In genomic region chrX:28847423-28847822, GRCh38 we compare ENCODE assay signal across 14 cellular contexts.
DNase-seq lines count a peak whose midpoint lies in the region; ATAC-seq, FAIRE-seq and TF ChIP-seq lines count a peak whose summit lies in the region.
"Had no signal": no experiment of that assay in that cellular context is flagged by ENCODE, and none has a peak within 500 bp of the region (broad histone marks: within the 10 kb centered on the region; RNA-seq: fewer than 3 reads in every experiment).

No MANE protein-coding gene starts in this region.

- no peaks in the 10 kb centered on the region for H3K27me3 ChIP-seq in trophoblast cell (ENCODE audit: insufficient read depth, low read length)

- H3K4me2 ChIP-seq in trophoblast cell (ENCODE audit: low read length), result no peak overlapping the region

- H3K27ac Mint-ChIP-seq in WTC11 (peak overlapping the region; percentile 20; the same call in 1 of the 2 replicates), neural crest cell (ENCODE audit: unreplicated experiment) (no peak overlapping the region)
- no peak overlapping the region for H3K27ac Mint-ChIP-seq in activated CD8-positive, alpha-beta T cell treated with anti-CD3 and anti-CD28 coated beads for 36 hours
- H3K27ac Mint-ChIP-seq: dendritic cell treated with granulocyte-macrophage colony-stimulating factor and Interleukin-4, amounts not matched to agents 40 ng/mL and 50 ng/mL, for 4 days; T-helper 2 cell treated with Interferon-gamma antibody and Interleukin-4, amounts not matched to agents 5 μg/mL and 100 μg/mL, for 36 hours had no signal

- H2AK5ac ChIP-seq in trophoblast cell (ENCODE audit: low read length), result no peak overlapping the region

- H3K36me3 Mint-ChIP-seq in WTC11 (no peaks in the 10 kb centered on the region), neural crest cell (ENCODE audit: low read depth) (no peaks in the 10 kb centered on the region)
- H3K36me3 Mint-ChIP-seq in activated CD8-positive, alpha-beta T cell treated with anti-CD3 and anti-CD28 coated beads for 36 hours (ENCODE audit: low read depth), result no peaks in the 10 kb centered on the region

- H3K27me3 Mint-ChIP-seq in WTC11 (ENCODE audit: low read depth) (no peaks in the 10 kb centered on the region), neural crest cell (ENCODE audit: low read depth) (no peaks in the 10 kb centered on the region)
- H3K27me3 Mint-ChIP-seq in activated CD8-positive, alpha-beta T cell treated with anti-CD3 and anti-CD28 coated beads for 36 hours, result no peaks in the 10 kb centered on the region
- H3K27me3 Mint-ChIP-seq: dendritic cell treated with granulocyte-macrophage colony-stimulating factor and Interleukin-4, amounts not matched to agents 40 ng/mL and 50 ng/mL, for 4 days had no signal

- TF ChIP-seq CTCF in WTC11 (IDR thresholded peaks at IDR 0.05), result no peak
- TF ChIP-seq CTCF in neural crest cell (conservative IDR thresholded peaks at IDR 0.05), result no peak
- TF ChIP-seq CTCF in activated CD8-positive, alpha-beta T cell treated with anti-CD3 and anti-CD28 coated beads for 36 hours (IDR thresholded peaks at IDR 0.05), result no peak

- DNase-seq in Caki2 (ENCODE audit: low read depth) (peak; percentile 36), WTC11 (ENCODE audit: low spot score) (peak; percentile 11), frontal cortex (ENCODE audit: low spot score in 2 of 2) (peak; percentile 1 to 3), neural crest cell (ENCODE audit: low read depth, low spot score) (peak; percentile 14), retina (no peak), trophoblast cell (no peak)
- no peak for DNase-seq in activated CD8-positive, alpha-beta T cell treated with anti-CD3 and anti-CD28 coated beads for 36 hours
- DNase-seq: activated CD8-positive, alpha-beta memory T cell treated with anti-CD3 and anti-CD28 coated beads for 24 hours; activated naive CD4-positive, alpha-beta T cell treated with Interleukin-2 at 50 U/mL for 16 hours; small intestine had no signal

- H3K18ac ChIP-seq in trophoblast cell (ENCODE audit: low read length), result no peak overlapping the region

- H3K4me3 Mint-ChIP-seq in WTC11 (no peak overlapping the region), neural crest cell (no peak overlapping the region)
- no peak overlapping the region for H3K4me3 Mint-ChIP-seq in activated CD8-positive, alpha-beta T cell treated with anti-CD3 and anti-CD28 coated beads for 36 hours
- H3K4me3 Mint-ChIP-seq: dendritic cell treated with granulocyte-macrophage colony-stimulating factor and Interleukin-4, amounts not matched to agents 40 ng/mL and 50 ng/mL, for 4 days; T-helper 2 cell treated with Interferon-gamma antibody and Interleukin-4, amounts not matched to agents 5 μg/mL and 100 μg/mL, for 36 hours had no signal

- H3K4me1 ChIP-seq in trophoblast cell (ENCODE audit: control insufficient read depth in 1 of 2, insufficient read depth in 2 of 2, low read length in 2 of 2), result no peaks in the 10 kb centered on the region

- H3K23ac ChIP-seq in trophoblast cell (ENCODE audit: low read length), result no peak overlapping the region

- H2BK5ac ChIP-seq in trophoblast cell (ENCODE audit: low read depth, low read length, poor library complexity), result no peak overlapping the region

- no CpG with 5 or more reads among the region's 3 CpGs for WGBS in trophoblast cell (ENCODE audit: extremely low coverage, insufficient coverage, insufficient read length)

- no peak overlapping the region for H2AFZ ChIP-seq in trophoblast cell (ENCODE audit: insufficient read depth, low read length, poor library complexity)

- H3K14ac ChIP-seq in trophoblast cell (ENCODE audit: low read length), result no peak overlapping the region

- no peaks in the 10 kb centered on the region for H3K9me3 ChIP-seq in trophoblast cell (ENCODE audit: insufficient read depth, low read depth, low read length)

- H3K9me3 Mint-ChIP-seq in WTC11 (no peaks in the 10 kb centered on the region), neural crest cell (no peaks in the 10 kb centered on the region)
- peaks cover 2% of the 10 kb centered on the region for H3K9me3 Mint-ChIP-seq in activated CD8-positive, alpha-beta T cell treated with anti-CD3 and anti-CD28 coated beads for 36 hours
- H3K9me3 Mint-ChIP-seq: dendritic cell treated with granulocyte-macrophage colony-stimulating factor and Interleukin-4, amounts not matched to agents 40 ng/mL and 50 ng/mL, for 4 days had no signal

- H2BK120ac ChIP-seq in trophoblast cell (ENCODE audit: insufficient read depth, low read length, poor library complexity), result no peak overlapping the region

- no peak overlapping the region for H3K4me3 ChIP-seq in trophoblast cell (ENCODE audit: low read depth, low read length)

- no peaks in the 10 kb centered on the region for H3K79me2 ChIP-seq in trophoblast cell (ENCODE audit: control insufficient read depth, insufficient read depth, low read length, poor library complexity)

- in situ Hi-C loops in Caki2 (cut with HindIII; ENCODE audit: low pct_unique_long_range_greater_than_20kb, low sequenced_read_pairs), result no loop called here

- intact Hi-C loops in activated CD8-positive, alpha-beta T cell treated with anti-CD3 and anti-CD28 coated beads for 36 hours (cut with micrococcal nuclease), result no loop called here

- no peak overlapping the region for H4K12ac ChIP-seq in trophoblast cell (ENCODE audit: low read depth, low read length)

- POLR2A ChIA-PET in WTC11 (lab: Charles Lee), result interaction anchor here (0.7 kb wide), 1 partner anchor 33 kb away, joined by 3 read pairs; no protein-coding TSS in a partner anchor
- POLR2A ChIA-PET in activated CD8-positive, alpha-beta T cell treated with anti-CD3 and anti-CD28 coated beads for 36 hours (lab: Charles Lee), result no interaction called here

- H4K8ac ChIP-seq in trophoblast cell (ENCODE audit: low read depth, low read length), result no peak overlapping the region

- peak; percentile 60 for ATAC-seq in WTC11
- no peak for ATAC-seq in GM21381 (IDR thresholded peaks at IDR 0.05; ENCODE audit: unreplicated experiment)
- no peak for ATAC-seq in activated CD8-positive, alpha-beta T cell treated with anti-CD3 and anti-CD28 coated beads for 36 hours

- no peak overlapping the region for H3K4ac ChIP-seq in trophoblast cell (ENCODE audit: low read depth, low read length)

- H3K4me1 Mint-ChIP-seq in WTC11 (peaks cover 34% of the 10 kb centered on the region), neural crest cell (peaks cover 40% of the 10 kb centered on the region)
- no peaks in the 10 kb centered on the region for H3K4me1 Mint-ChIP-seq in activated CD8-positive, alpha-beta T cell treated with anti-CD3 and anti-CD28 coated beads for 36 hours (ENCODE audit: low read depth)

- no peak overlapping the region for H3K27ac ChIP-seq in trophoblast cell (ENCODE audit: low read depth, low read length)

- no peak overlapping the region for H3K9ac ChIP-seq in trophoblast cell (ENCODE audit: low read length)

- H4K91ac ChIP-seq in trophoblast cell (ENCODE audit: low read depth, low read length), result no peak overlapping the region

- no peak overlapping the region for H2BK12ac ChIP-seq in trophoblast cell (ENCODE audit: low read length)

- no peaks in the 10 kb centered on the region for H3K36me3 ChIP-seq in trophoblast cell (ENCODE audit: control insufficient read depth in 1 of 2, insufficient read depth in 2 of 2, low read length in 2 of 2)

- FAIRE-seq in frontal cortex (lab: Jason Lieb, UNC), result peak; percentile 6
- FAIRE-seq: GM18507, small intestine had no signal

- CTCF ChIA-PET in WTC11 (lab: Charles Lee), result no interaction called here
- CTCF ChIA-PET in activated CD8-positive, alpha-beta T cell treated with anti-CD3 and anti-CD28 coated beads for 36 hours (lab: Charles Lee), result no interaction called here

- H3K79me1 ChIP-seq in trophoblast cell (ENCODE audit: low read length), result no peaks in the 10 kb centered on the region

TF ChIP-seq in WTC11, 78 proteins besides CTCF, POLR2A, EP300 and RAD21 (continues in another document):
- TF ChIP-seq NFE2L1 (CRISPR knock-in tag; IDR thresholded peaks at IDR 0.05), result no peak
- TF ChIP-seq, protein P1, sequence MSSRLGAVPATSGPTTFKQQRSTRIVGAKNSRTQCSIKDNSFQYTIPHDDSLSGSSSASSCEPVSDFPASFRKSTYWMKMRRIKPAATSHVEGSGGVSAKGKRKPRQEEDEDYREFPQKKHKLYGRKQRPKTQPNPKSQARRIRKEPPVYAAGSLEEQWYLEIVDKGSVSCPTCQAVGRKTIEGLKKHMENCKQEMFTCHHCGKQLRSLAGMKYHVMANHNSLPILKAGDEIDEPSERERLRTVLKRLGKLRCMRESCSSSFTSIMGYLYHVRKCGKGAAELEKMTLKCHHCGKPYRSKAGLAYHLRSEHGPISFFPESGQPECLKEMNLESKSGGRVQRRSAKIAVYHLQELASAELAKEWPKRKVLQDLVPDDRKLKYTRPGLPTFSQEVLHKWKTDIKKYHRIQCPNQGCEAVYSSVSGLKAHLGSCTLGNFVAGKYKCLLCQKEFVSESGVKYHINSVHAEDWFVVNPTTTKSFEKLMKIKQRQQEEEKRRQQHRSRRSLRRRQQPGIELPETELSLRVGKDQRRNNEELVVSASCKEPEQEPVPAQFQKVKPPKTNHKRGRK (CRISPR knock-in tag; IDR thresholded peaks at IDR 0.05; ENCODE audit: borderline replicate concordance), result no peak

Comparison
In these comparisons a context has a peak if more than half of its experiments do, and no peak if none do; other contexts are left out.
1. DNase-seq: peak in Caki2 (single experiment), WTC11 (single experiment), frontal cortex (2 of 2) and neural crest cell (single experiment); none in activated CD8-positive, alpha-beta T cell treated with anti-CD3 and anti-CD28 coated beads for 36 hours (single experiment), retina (single experiment) and trophoblast cell (0 of 2).